1 cellular context compared by ENCODE assay signal in genomic region chr22:50141891-50142363, GRCh38.
A peak's percentile ranks its signal among the peaks of the same experiment; 100 is the strongest.
TF ChIP-seq lines count a peak whose summit lies in the region.

No MANE protein-coding gene starts in this region.

TF ChIP-seq in HepG2, 621 proteins besides CTCF, POLR2A, EP300 and RAD21 (continued from another document):
- TF ChIP-seq ZNF609 (CRISPR knock-in tag; IDR thresholded peaks at IDR 0.05; ENCODE audit: borderline replicate concordance) (peak; percentile 59; the same call in 1 of the 2 replicates), CREM (IDR thresholded peaks at IDR 0.05) (peak; percentile 40; the same call in 1 of the 2 replicates), CREM (CRISPR knock-in tag; IDR thresholded peaks at IDR 0.05) (no peak), MXI1 (IDR thresholded peaks at IDR 0.05; ENCODE audit: borderline replicate concordance, low read depth, low read length) (0 out of 3 replicates have a peak, but pooled peaks have one; percentile 15), ZNF362 (CRISPR knock-in tag; IDR thresholded peaks at IDR 0.05; ENCODE audit: borderline replicate concordance) (peak; percentile 33; the same call in 1 of the 2 replicates), PAXIP1 (CRISPR knock-in tag; conservative IDR thresholded peaks at IDR 0.05) (peak; percentile 74), KDM6A (CRISPR knock-in tag; IDR thresholded peaks at IDR 0.05; ENCODE audit: low read depth) (no peak), ONECUT2 (CRISPR knock-in tag; IDR thresholded peaks at IDR 0.05) (no peak), ARID5B (CRISPR knock-in tag; IDR thresholded peaks at IDR 0.05) (peak; percentile 63; the same call in 1 of the 2 replicates), RXRB (CRISPR knock-in tag; IDR thresholded peaks at IDR 0.05; ENCODE audit: borderline replicate concordance) (peak; percentile 14; the same call in 1 of the 2 replicates), KLF9 (CRISPR knock-in tag; IDR thresholded peaks at IDR 0.05; ENCODE audit: low read depth) (no peak), BCL6 (CRISPR knock-in tag; IDR thresholded peaks at IDR 0.05) (peak; percentile 72), FOXP4 (CRISPR knock-in tag; IDR thresholded peaks at IDR 0.05) (peak; percentile 75), SOX13 (IDR thresholded peaks at IDR 0.05) (no peak), SOX13 (CRISPR knock-in tag; conservative IDR thresholded peaks at IDR 0.05 in 1 of 2, IDR thresholded peaks at IDR 0.05 in 1 of 2) (peak in 1 of 2 experiments; percentile 54; a peak in 2 of 4 replicates), HDAC1 (CRISPR knock-in tag; IDR thresholded peaks at IDR 0.05) (peak; percentile 57; the same call in 1 of the 2 replicates), SOX5 (CRISPR knock-in tag; IDR thresholded peaks at IDR 0.05; ENCODE audit: borderline replicate concordance) (peak; percentile 62; the same call in 1 of the 2 replicates), TCF12 (IDR thresholded peaks at IDR 0.05) (no peak), TCF12 (CRISPR knock-in tag; IDR thresholded peaks at IDR 0.05) (no peak), ZNF772 (CRISPR knock-in tag; IDR thresholded peaks at IDR 0.05) (no peak), ZNF510 (CRISPR knock-in tag; IDR thresholded peaks at IDR 0.05; ENCODE audit: low read depth) (no peak), FOXP1 (IDR thresholded peaks at IDR 0.05) (no peak), FOXP1 (CRISPR knock-in tag; IDR thresholded peaks at IDR 0.05) (peak; percentile 90), HHEX (CRISPR knock-in tag; IDR thresholded peaks at IDR 0.05) (peak; percentile 77), MIER2 (CRISPR knock-in tag; IDR thresholded peaks at IDR 0.05) (no peak), MXD3 (CRISPR knock-in tag; IDR thresholded peaks at IDR 0.05) (no peak), TRIM24 (CRISPR knock-in tag; IDR thresholded peaks at IDR 0.05) (no peak), NFIC (IDR thresholded peaks at IDR 0.05; ENCODE audit: low read length) (0 out of 2 replicates have a peak, but pooled peaks have one; percentile 65), ZNF569 (CRISPR knock-in tag; IDR thresholded peaks at IDR 0.05; ENCODE audit: borderline replicate concordance) (no peak), RERE (CRISPR knock-in tag; IDR thresholded peaks at IDR 0.05; ENCODE audit: low read depth) (0 out of 2 replicates have a peak, but pooled peaks have one; percentile 28), GATAD2A (CRISPR knock-in tag; IDR thresholded peaks at IDR 0.05) (peak; percentile 69)
